14 cellular contexts compared by ENCODE assay signal in the genomic region with DNA sequence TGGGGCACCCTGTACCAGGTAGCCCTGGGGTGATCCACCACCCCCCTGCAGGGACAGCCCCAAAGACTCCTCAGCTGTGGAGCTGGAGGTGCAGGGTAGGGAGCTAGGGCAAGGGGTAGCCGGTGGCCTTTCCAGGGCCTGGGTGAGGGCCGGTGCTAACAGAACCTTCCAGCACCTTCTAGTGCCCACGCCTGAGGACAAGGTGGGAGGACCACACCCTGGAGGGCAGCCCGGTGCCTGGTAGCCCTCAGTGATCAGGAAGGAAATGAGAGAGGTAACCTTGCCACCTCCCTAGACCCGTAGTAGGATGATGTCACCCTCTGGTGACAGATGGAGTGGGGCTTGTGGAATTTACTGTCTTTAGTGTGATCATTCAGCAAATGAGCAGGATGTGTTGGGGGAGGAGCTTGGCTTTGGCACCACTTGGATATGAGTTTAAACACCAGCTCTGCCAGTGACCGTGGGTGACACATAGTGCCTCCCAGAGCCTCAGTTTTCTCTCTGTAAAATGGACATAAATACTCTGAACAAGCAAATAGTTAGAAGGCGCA.
DNase-seq lines count a peak whose midpoint lies in the region; ATAC-seq and TF ChIP-seq lines count a peak whose summit lies in the region.
"Had no signal": no experiment of that assay in that cellular context is flagged by ENCODE, and none has a peak within 500 bp of the region (broad histone marks: within the 10 kb centered on the region; RNA-seq: fewer than 3 reads in every experiment).

No MANE protein-coding gene starts in this region.

- H3K27ac Mint-ChIP-seq in activated naive CD4-positive, alpha-beta T cell treated with anti-CD3 and anti-CD28 coated beads for 36 hours: no peak overlapping the region

- H3K36me3 ChIP-seq in SK-N-SH (replicated peaks in 1 of 2; ENCODE audit: control insufficient read depth in 1 of 2, insufficient read depth in 2 of 2, low read length in 1 of 2) (no peaks in the 10 kb centered on the region), aorta (ENCODE audit: control insufficient read depth in 1 of 2, insufficient read depth in 2 of 2, low read length in 1 of 2) (no peaks in the 10 kb centered on the region)
- H3K36me3 ChIP-seq: BE2C, gastrocnemius medialis, lower lobe of right lung had no signal

- no peaks in the 10 kb centered on the region for H3K27me3 Mint-ChIP-seq in activated naive CD4-positive, alpha-beta T cell treated with anti-CD3 and anti-CD28 coated beads for 36 hours (ENCODE audit: low read depth)

- no peak for TF ChIP-seq RAD21 in SK-N-SH (IDR thresholded peaks at IDR 0.05; ENCODE audit: low read length)

- H3K9ac ChIP-seq in SK-N-SH: peak overlapping the region; percentile 16; the same call in 1 of the 2 replicates

- no peaks in the 10 kb centered on the region for H3K4me1 Mint-ChIP-seq in activated naive CD4-positive, alpha-beta T cell treated with anti-CD3 and anti-CD28 coated beads for 36 hours (ENCODE audit: low read depth)

- no peak for TF ChIP-seq EP300 in SK-N-SH (IDR thresholded peaks at IDR 0.05; ENCODE audit: borderline replicate concordance in 1 of 2, low read depth in 1 of 2, low read length in 1 of 2)

- intact Hi-C loops in activated naive CD4-positive, alpha-beta T cell treated with anti-CD3 and anti-CD28 coated beads for 36 hours (cut with micrococcal nuclease): no loop called here
- intact Hi-C loops in aorta (cut with DNase I): no loop called here

- DNase-seq in activated naive CD4-positive, alpha-beta T cell treated with anti-CD3 and anti-CD28 coated beads for 36 hours: peak; percentile 22
- no peak for DNase-seq in activated naive CD4-positive, alpha-beta T cell (lab: John Stamatoyannopoulos, UW)
- DNase-seq in SK-N-SH (no peak), glomerular visceral epithelial cell (ENCODE audit: extremely low spot score) (peak; percentile 89), aorta (no peak)
- DNase-seq: activated CD8-positive, alpha-beta memory T cell treated with anti-CD3 and anti-CD28 coated beads, Interleukin-2, amount 50 U/mL, for 4 hours; BE2C; gastrocnemius medialis; lower lobe of right lung; NCI-H345; right cardiac atrium had no signal

- WGBS in SK-N-SH (ENCODE audit: low lambda C conversion rate): 24% methylated on average over 3 of the region's 7 CpGs
- WGBS in aorta, 2 donors: 54% methylated on average over 7 of the region's 7 CpGs

- POLR2A ChIA-PET in SK-N-SH (lab: Yijun Ruan, JAX): no interaction called here

- H3K4me3 ChIP-seq in SK-N-SH (ENCODE audit: low read depth in 2 of 2, low read length in 1 of 2) (no peak overlapping the region), aorta (ENCODE audit: low read length in 2 of 2) (no peak overlapping the region)
- H3K4me3 ChIP-seq: gastrocnemius medialis, lower lobe of right lung had no signal

- H3F3A ChIP-seq in SK-N-SH (replicated peaks; ENCODE audit: insufficient read depth): peaks cover 24% of the 10 kb centered on the region

- no peaks in the 10 kb centered on the region for H3K36me3 Mint-ChIP-seq in activated naive CD4-positive, alpha-beta T cell treated with anti-CD3 and anti-CD28 coated beads for 36 hours (ENCODE audit: low read depth)

- CTCF ChIA-PET in activated naive CD4-positive, alpha-beta T cell treated with anti-CD3 and anti-CD28 coated beads for 36 hours (lab: Charles Lee): interaction anchor here (0.6 to 0.9 kb wide), 2 partner anchors 29 to 274 kb away, joined by 3 to 4 read pairs; no protein-coding TSS in a partner anchor
- CTCF ChIA-PET in SK-N-SH (lab: Yijun Ruan, JAX): interaction anchor here (0.8 to 4.2 kb wide), 5 partner anchors 10 to 373 kb away, joined by 3 to 16 read pairs (median 12); no protein-coding TSS in a partner anchor

- H3K9me3 ChIP-seq in SK-N-SH: no peaks in the 10 kb centered on the region
- no peaks in the 10 kb centered on the region for H3K9me3 ChIP-seq in aorta (ENCODE audit: control insufficient read depth, low read length)
- H3K9me3 ChIP-seq: BE2C, gastrocnemius medialis, lower lobe of right lung had no signal

- H3K4me3 Mint-ChIP-seq in activated naive CD4-positive, alpha-beta T cell treated with anti-CD3 and anti-CD28 coated beads for 36 hours: no peak overlapping the region

- peaks cover 0 to 22% of the 10 kb centered on the region in 2 experiments; a peak in 2 of 4 replicates for H3K4me1 ChIP-seq in SK-N-SH (ENCODE audit: control insufficient read depth in 1 of 2, insufficient read depth in 2 of 2, low read depth in 1 of 2, low read length in 1 of 2)
- H3K4me1 ChIP-seq in aorta (ENCODE audit: control insufficient read depth in 1 of 2, insufficient read depth in 2 of 2, low read length in 2 of 2): no peaks in the 10 kb centered on the region
- H3K4me1 ChIP-seq: BE2C, gastrocnemius medialis, lower lobe of right lung had no signal

- H4K20me1 ChIP-seq in SK-N-SH (ENCODE audit: insufficient read depth): no peaks in the 10 kb centered on the region

- H3K79me2 ChIP-seq in SK-N-SH (ENCODE audit: insufficient read depth): no peaks in the 10 kb centered on the region

- peak overlapping the region; percentile 17; the same call in 1 of the 2 replicates for H2AFZ ChIP-seq in SK-N-SH (ENCODE audit: low read depth)

- TF ChIP-seq CTCF in SK-N-SH (IDR thresholded peaks at IDR 0.05): no peak

- ATAC-seq in aorta (ENCODE audit: low FRiP score) (peak; percentile 57), HG02884 (IDR thresholded peaks at IDR 0.05; ENCODE audit: unreplicated experiment) (no peak), GM18498 (IDR thresholded peaks at IDR 0.05; ENCODE audit: unreplicated experiment) (no peak), HG03196 (IDR thresholded peaks at IDR 0.05; ENCODE audit: unreplicated experiment) (no peak)
- ATAC-seq: gastrocnemius medialis, lower lobe of right lung had no signal

- peak overlapping the region in 1 of 2 experiments; percentile 87; a peak in 2 of 4 replicates for H3K27ac ChIP-seq in SK-N-SH (ENCODE audit: low read depth in 2 of 2, low read length in 1 of 2)
- H3K27ac ChIP-seq in aorta (ENCODE audit: low read depth in 1 of 2, low read length in 2 of 2): peak overlapping the region; percentile 25 to 34
- H3K27ac ChIP-seq: gastrocnemius medialis, lower lobe of right lung had no signal

- no peaks in the 10 kb centered on the region for H3K27me3 ChIP-seq in SK-N-SH (ENCODE audit: insufficient read depth)
- H3K27me3 ChIP-seq in aorta (ENCODE audit: control insufficient read depth in 1 of 2, insufficient read depth in 2 of 2, low read length in 1 of 2): no peaks in the 10 kb centered on the region
- H3K27me3 ChIP-seq: BE2C, gastrocnemius medialis had no signal

- H3K9me2 ChIP-seq in SK-N-SH: no peaks in the 10 kb centered on the region

- no peaks in the 10 kb centered on the region for H3K9me3 Mint-ChIP-seq in activated naive CD4-positive, alpha-beta T cell treated with anti-CD3 and anti-CD28 coated beads for 36 hours

- peak overlapping the region; percentile 14; the same call in 1 of the 2 replicates for H3K4me2 ChIP-seq in SK-N-SH

TF ChIP-seq in SK-N-SH, 30 proteins besides CTCF, POLR2A, EP300 and RAD21:
- TF ChIP-seq FOXJ3 (CRISPR knock-in tag; IDR thresholded peaks at IDR 0.05) (no peak), FOXM1 (IDR thresholded peaks at IDR 0.05; ENCODE audit: low read depth) (no peak), MEF2A (IDR thresholded peaks at IDR 0.05; ENCODE audit: borderline replicate concordance, low read depth) (no peak), CHD2 (IDR thresholded peaks at IDR 0.05; ENCODE audit: low read length, partially characterized antibody) (no peak), RFX5 (IDR thresholded peaks at IDR 0.05; ENCODE audit: low read length) (no peak), POLR2AphosphoS5 (IDR thresholded peaks at IDR 0.05; ENCODE audit: low read depth, low read length) (no peak), SMC3 (IDR thresholded peaks at IDR 0.05; ENCODE audit: low read depth, low read length) (no peak), RXRA (IDR thresholded peaks at IDR 0.05; ENCODE audit: borderline replicate concordance, low read depth) (no peak), TCF12 (IDR thresholded peaks at IDR 0.05) (no peak), MXI1 (IDR thresholded peaks at IDR 0.05; ENCODE audit: low read depth, low read length) (no peak), FOSL2 (IDR thresholded peaks at IDR 0.05; ENCODE audit: borderline replicate concordance, low read depth) (no peak), EZH2phosphoT487 (IDR thresholded peaks at IDR 0.05; ENCODE audit: borderline replicate concordance, low read depth) (no peak), TAF1 (IDR thresholded peaks at IDR 0.05; ENCODE audit: borderline replicate concordance, low read depth, low read length) (no peak), GATA2 (CRISPR knock-in tag; IDR thresholded peaks at IDR 0.05) (no peak), TEAD4 (IDR thresholded peaks at IDR 0.05; ENCODE audit: borderline replicate concordance, insufficient read depth) (no peak)
- TF ChIP-seq, protein P1, sequence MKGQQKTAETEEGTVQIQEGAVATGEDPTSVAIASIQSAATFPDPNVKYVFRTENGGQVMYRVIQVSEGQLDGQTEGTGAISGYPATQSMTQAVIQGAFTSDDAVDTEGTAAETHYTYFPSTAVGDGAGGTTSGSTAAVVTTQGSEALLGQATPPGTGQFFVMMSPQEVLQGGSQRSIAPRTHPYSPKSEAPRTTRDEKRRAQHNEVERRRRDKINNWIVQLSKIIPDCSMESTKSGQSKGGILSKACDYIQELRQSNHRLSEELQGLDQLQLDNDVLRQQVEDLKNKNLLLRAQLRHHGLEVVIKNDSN (IDR thresholded peaks at IDR 0.05; ENCODE audit: borderline replicate concordance, low read depth): no peak
- TF ChIP-seq, protein P2, sequence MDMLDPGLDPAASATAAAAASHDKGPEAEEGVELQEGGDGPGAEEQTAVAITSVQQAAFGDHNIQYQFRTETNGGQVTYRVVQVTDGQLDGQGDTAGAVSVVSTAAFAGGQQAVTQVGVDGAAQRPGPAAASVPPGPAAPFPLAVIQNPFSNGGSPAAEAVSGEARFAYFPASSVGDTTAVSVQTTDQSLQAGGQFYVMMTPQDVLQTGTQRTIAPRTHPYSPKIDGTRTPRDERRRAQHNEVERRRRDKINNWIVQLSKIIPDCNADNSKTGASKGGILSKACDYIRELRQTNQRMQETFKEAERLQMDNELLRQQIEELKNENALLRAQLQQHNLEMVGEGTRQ (IDR thresholded peaks at IDR 0.05; ENCODE audit: borderline replicate concordance, low read depth, low read length): no peak
- TF ChIP-seq, protein P3, sequence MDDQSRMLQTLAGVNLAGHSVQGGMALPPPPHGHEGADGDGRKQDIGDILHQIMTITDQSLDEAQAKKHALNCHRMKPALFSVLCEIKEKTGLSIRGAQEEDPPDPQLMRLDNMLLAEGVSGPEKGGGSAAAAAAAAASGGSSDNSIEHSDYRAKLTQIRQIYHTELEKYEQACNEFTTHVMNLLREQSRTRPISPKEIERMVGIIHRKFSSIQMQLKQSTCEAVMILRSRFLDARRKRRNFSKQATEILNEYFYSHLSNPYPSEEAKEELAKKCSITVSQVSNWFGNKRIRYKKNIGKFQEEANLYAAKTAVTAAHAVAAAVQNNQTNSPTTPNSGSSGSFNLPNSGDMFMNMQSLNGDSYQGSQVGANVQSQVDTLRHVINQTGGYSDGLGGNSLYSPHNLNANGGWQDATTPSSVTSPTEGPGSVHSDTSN (IDR thresholded peaks at IDR 0.05): no peak

Comparison
In these comparisons a context has a peak if more than half of its experiments do, and no peak if none do; other contexts are left out.
1. DNase-seq: peak in activated naive CD4-positive, alpha-beta T cell treated with anti-CD3 and anti-CD28 coated beads for 36 hours (single experiment) and glomerular visceral epithelial cell (single experiment); none in activated naive CD4-positive, alpha-beta T cell (0 of 4), SK-N-SH (single experiment) and aorta (0 of 2).